In the genomic region with DNA sequence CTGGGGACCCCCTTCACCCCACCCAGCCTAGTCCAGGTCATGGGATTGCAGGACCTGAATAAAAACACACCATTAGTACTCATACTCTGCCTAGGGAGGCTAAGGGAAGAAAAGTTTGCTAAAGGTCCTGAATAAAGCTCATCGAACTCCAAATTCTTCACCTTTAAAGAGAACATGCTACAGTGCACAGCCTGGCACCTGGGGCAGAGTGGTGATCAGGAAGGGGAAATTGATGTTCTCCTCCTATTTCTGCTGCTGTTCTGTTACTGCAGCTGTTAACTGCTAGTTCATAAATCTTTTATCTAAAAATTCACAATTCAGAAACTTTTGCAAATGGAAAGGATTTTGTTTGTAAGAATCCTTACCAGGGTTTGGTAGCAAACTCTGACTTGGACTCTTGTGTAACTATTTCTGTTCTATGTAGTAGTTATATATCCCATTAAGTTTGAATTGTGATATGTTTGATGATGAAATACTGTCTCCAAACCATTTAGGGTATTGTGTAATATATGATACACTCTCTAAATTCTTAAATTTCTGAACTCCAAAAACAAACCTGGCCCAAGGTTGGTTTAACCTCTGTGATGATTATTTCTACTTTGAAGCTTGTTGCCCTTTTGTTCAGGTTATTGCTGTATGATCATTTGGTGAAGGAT, we compare ENCODE assay signal across 1 cellular context.
TF ChIP-seq lines count a peak whose summit lies in the region.

No MANE protein-coding gene starts in this region.

TF ChIP-seq in WTC11, 78 proteins besides CTCF, POLR2A, EP300 and RAD21:
- TF ChIP-seq NFYB (CRISPR knock-in tag; conservative IDR thresholded peaks at IDR 0.05; ENCODE audit: low read depth) (no peak), CREB1 (CRISPR knock-in tag; IDR thresholded peaks at IDR 0.05) (no peak), NFATC4 (CRISPR knock-in tag; IDR thresholded peaks at IDR 0.05) (no peak), ZNF671 (CRISPR knock-in tag; IDR thresholded peaks at IDR 0.05) (no peak), NFE2L1 (CRISPR knock-in tag; IDR thresholded peaks at IDR 0.05) (no peak), SOX15 (CRISPR knock-in tag; IDR thresholded peaks at IDR 0.05) (no peak), ZNF219 (CRISPR knock-in tag; IDR thresholded peaks at IDR 0.05; ENCODE audit: borderline replicate concordance) (no peak), ZNF423 (CRISPR knock-in tag; IDR thresholded peaks at IDR 0.05) (no peak), ZNF416 (CRISPR knock-in tag; IDR thresholded peaks at IDR 0.05) (no peak), CREM (CRISPR knock-in tag; IDR thresholded peaks at IDR 0.05) (no peak)
- TF ChIP-seq, protein P1, sequence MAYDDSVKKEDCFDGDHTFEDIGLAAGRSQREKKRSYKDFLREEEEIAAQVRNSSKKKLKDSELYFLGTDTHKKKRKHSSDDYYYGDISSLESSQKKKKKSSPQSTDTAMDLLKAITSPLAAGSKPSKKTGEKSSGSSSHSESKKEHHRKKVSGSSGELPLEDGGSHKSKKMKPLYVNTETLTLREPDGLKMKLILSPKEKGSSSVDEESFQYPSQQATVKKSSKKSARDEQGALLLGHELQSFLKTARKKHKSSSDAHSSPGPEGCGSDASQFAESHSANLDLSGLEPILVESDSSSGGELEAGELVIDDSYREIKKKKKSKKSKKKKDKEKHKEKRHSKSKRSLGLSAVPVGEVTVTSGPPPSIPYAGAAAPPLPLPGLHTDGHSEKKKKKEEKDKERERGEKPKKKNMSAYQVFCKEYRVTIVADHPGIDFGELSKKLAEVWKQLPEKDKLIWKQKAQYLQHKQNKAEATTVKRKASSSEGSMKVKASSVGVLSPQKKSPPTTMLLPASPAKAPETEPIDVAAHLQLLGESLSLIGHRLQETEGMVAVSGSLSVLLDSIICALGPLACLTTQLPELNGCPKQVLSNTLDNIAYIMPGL (CRISPR knock-in tag; IDR thresholded peaks at IDR 0.05), result no peak
- TF ChIP-seq, protein P2, sequence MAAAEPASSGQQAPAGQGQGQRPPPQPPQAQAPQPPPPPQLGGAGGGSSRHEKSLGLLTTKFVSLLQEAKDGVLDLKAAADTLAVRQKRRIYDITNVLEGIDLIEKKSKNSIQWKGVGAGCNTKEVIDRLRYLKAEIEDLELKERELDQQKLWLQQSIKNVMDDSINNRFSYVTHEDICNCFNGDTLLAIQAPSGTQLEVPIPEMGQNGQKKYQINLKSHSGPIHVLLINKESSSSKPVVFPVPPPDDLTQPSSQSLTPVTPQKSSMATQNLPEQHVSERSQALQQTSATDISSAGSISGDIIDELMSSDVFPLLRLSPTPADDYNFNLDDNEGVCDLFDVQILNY (CRISPR knock-in tag; IDR thresholded peaks at IDR 0.05), result no peak
- TF ChIP-seq, protein P3, sequence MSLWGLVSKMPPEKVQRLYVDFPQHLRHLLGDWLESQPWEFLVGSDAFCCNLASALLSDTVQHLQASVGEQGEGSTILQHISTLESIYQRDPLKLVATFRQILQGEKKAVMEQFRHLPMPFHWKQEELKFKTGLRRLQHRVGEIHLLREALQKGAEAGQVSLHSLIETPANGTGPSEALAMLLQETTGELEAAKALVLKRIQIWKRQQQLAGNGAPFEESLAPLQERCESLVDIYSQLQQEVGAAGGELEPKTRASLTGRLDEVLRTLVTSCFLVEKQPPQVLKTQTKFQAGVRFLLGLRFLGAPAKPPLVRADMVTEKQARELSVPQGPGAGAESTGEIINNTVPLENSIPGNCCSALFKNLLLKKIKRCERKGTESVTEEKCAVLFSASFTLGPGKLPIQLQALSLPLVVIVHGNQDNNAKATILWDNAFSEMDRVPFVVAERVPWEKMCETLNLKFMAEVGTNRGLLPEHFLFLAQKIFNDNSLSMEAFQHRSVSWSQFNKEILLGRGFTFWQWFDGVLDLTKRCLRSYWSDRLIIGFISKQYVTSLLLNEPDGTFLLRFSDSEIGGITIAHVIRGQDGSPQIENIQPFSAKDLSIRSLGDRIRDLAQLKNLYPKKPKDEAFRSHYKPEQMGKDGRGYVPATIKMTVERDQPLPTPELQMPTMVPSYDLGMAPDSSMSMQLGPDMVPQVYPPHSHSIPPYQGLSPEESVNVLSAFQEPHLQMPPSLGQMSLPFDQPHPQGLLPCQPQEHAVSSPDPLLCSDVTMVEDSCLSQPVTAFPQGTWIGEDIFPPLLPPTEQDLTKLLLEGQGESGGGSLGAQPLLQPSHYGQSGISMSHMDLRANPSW (CRISPR knock-in tag; conservative IDR thresholded peaks at IDR 0.05; ENCODE audit: low read depth), result no peak
- TF ChIP-seq, protein P4, sequence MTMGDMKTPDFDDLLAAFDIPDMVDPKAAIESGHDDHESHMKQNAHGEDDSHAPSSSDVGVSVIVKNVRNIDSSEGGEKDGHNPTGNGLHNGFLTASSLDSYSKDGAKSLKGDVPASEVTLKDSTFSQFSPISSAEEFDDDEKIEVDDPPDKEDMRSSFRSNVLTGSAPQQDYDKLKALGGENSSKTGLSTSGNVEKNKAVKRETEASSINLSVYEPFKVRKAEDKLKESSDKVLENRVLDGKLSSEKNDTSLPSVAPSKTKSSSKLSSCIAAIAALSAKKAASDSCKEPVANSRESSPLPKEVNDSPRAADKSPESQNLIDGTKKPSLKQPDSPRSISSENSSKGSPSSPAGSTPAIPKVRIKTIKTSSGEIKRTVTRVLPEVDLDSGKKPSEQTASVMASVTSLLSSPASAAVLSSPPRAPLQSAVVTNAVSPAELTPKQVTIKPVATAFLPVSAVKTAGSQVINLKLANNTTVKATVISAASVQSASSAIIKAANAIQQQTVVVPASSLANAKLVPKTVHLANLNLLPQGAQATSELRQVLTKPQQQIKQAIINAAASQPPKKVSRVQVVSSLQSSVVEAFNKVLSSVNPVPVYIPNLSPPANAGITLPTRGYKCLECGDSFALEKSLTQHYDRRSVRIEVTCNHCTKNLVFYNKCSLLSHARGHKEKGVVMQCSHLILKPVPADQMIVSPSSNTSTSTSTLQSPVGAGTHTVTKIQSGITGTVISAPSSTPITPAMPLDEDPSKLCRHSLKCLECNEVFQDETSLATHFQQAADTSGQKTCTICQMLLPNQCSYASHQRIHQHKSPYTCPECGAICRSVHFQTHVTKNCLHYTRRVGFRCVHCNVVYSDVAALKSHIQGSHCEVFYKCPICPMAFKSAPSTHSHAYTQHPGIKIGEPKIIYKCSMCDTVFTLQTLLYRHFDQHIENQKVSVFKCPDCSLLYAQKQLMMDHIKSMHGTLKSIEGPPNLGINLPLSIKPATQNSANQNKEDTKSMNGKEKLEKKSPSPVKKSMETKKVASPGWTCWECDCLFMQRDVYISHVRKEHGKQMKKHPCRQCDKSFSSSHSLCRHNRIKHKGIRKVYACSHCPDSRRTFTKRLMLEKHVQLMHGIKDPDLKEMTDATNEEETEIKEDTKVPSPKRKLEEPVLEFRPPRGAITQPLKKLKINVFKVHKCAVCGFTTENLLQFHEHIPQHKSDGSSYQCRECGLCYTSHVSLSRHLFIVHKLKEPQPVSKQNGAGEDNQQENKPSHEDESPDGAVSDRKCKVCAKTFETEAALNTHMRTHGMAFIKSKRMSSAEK (CRISPR knock-in tag; IDR thresholded peaks at IDR 0.05; ENCODE audit: borderline replicate concordance), result no peak
